Comparison of ENCODE assay signal across 8 cellular contexts in the genomic region with DNA sequence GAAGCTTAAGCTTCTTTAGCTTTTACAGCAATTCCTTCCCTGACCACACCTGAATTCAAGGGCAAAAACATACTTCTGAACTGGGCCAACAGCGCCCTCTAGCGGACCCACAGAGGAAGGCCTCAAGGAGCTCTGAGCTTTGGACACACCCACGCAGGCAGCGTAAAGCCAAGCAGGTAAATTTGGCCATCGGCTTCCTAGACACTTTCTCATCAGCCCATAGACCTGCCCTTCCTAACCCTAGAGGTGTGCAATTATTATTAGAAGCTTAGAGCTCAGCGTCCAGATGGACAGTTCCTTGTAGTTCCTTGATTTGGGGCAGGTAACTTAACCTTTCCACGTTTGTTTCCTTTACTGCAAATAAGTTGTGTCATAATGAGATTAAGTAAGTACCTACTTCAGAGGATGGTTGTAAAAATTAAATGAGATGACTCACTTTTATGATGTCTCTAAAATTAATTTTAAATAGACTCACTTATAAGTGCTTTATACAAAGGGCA. TPM values are rescaled to one million over a fixed set of nuclear protein-coding genes. Genes with fewer than 3 reads are reported as not detected.
DNase-seq lines count a peak whose midpoint lies in the region; ATAC-seq and TF ChIP-seq lines count a peak whose summit lies in the region.

No MANE protein-coding gene starts in this region.

- no peaks in the 10 kb centered on the region for H3K36me3 Mint-ChIP-seq in activated CD4-positive, alpha-beta T cell treated with anti-CD3 and anti-CD28 coated beads, Interleukin-2, amount 10 ng/mL, durations not matched to agents 24 days and 14 days (ENCODE audit: low read depth)

- DNase-seq in BE2C = peak; percentile 67
- peak; percentile 27 to 80 for DNase-seq in NCI-H526 (lab: John Stamatoyannopoulos, UW)
- DNase-seq in activated CD4-positive, alpha-beta T cell treated with anti-CD3 and anti-CD28 coated beads, Interleukin-2, amount 10 ng/mL, durations not matched to agents 24 days and 14 days = peak; percentile 90
- DNase-seq in dermis microvascular lymphatic vessel endothelial cell (ENCODE audit: low read depth in 2 of 2) = peak; percentile 42 to 79
- DNase-seq in mesendoderm = peak; percentile 88
- DNase-seq in stimulated activated CD8-positive, alpha-beta memory T cell treated with anti-CD3 and anti-CD28 coated beads, Interleukin-4, amount 100 ng/mL, for 24 hours (ENCODE audit: low read depth) = peak; percentile 51
- no peak for DNase-seq in sciatic nerve (ENCODE audit: low spot score)

- no peak overlapping the region for H3K23ac ChIP-seq in mesendoderm (ENCODE audit: low read length)

- H3K9me3 ChIP-seq in BE2C (no peaks in the 10 kb centered on the region), HEK293 (ENCODE audit: control insufficient read depth, insufficient read depth, low read depth, low read length) (no peaks in the 10 kb centered on the region)

- intact Hi-C loops in activated CD4-positive, alpha-beta T cell treated with anti-CD3 and anti-CD28 coated beads, Interleukin-2, amount 10 ng/mL, durations not matched to agents 24 days and 14 days (cut with micrococcal nuclease) = no loop called here
- intact Hi-C loops in sciatic nerve (cut with DNase I) = loop anchor here (5.0 kb wide), 1 partner anchor 774 kb away; no protein-coding TSS in a partner anchor

- peaks cover 13% of the 10 kb centered on the region for H3K27me3 Mint-ChIP-seq in activated CD4-positive, alpha-beta T cell treated with anti-CD3 and anti-CD28 coated beads, Interleukin-2, amount 10 ng/mL, durations not matched to agents 24 days and 14 days

- no peaks in the 10 kb centered on the region; the same call in 1 of the 2 replicates for H3K27me3 ChIP-seq in BE2C
- no peaks in the 10 kb centered on the region for H3K27me3 ChIP-seq in mesendoderm (ENCODE audit: insufficient read depth, low read length, poor library complexity)

- H3K18ac ChIP-seq in mesendoderm (ENCODE audit: low read length) = no peak overlapping the region

- no CpG with 5 or more reads among the region's 7 CpGs for WGBS in mesendoderm (ENCODE audit: extremely low coverage, insufficient coverage, low lambda C conversion rate)

- no peak overlapping the region for H3K56ac ChIP-seq in mesendoderm (ENCODE audit: low read length)

- no peaks in the 10 kb centered on the region for H3K79me1 ChIP-seq in mesendoderm (ENCODE audit: low read length)

- H3K9me3 Mint-ChIP-seq in activated CD4-positive, alpha-beta T cell treated with anti-CD3 and anti-CD28 coated beads, Interleukin-2, amount 10 ng/mL, durations not matched to agents 24 days and 14 days = no peaks in the 10 kb centered on the region

- H2BK120ac ChIP-seq in mesendoderm (ENCODE audit: low read depth, low read length) = no peak overlapping the region

- no peak overlapping the region for H4K8ac ChIP-seq in mesendoderm (ENCODE audit: low read depth, low read length)

- H3K79me2 ChIP-seq in mesendoderm (ENCODE audit: control insufficient read depth, insufficient read depth, low read length) = no peaks in the 10 kb centered on the region

- H3K4me2 ChIP-seq in mesendoderm (ENCODE audit: low read length) = no peak overlapping the region

- H4K5ac ChIP-seq in mesendoderm (ENCODE audit: low read length) = no peak overlapping the region

- H3K9ac ChIP-seq in mesendoderm (ENCODE audit: low read length) = no peak overlapping the region

- H3K4me1 ChIP-seq in BE2C (no peaks in the 10 kb centered on the region; the same call in 1 of the 2 replicates), HEK293 (ENCODE audit: control insufficient read depth, insufficient read depth, low read length) (no peaks in the 10 kb centered on the region), mesendoderm (ENCODE audit: control insufficient read depth, low read depth, low read length) (peaks cover 5% of the 10 kb centered on the region)

- no peak for ATAC-seq in sciatic nerve

- H3K27ac Mint-ChIP-seq in activated CD4-positive, alpha-beta T cell treated with anti-CD3 and anti-CD28 coated beads, Interleukin-2, amount 10 ng/mL, durations not matched to agents 24 days and 14 days = no peak overlapping the region

- H3K4me3 ChIP-seq in BE2C (ENCODE audit: low read depth, low read length) (peak overlapping the region; percentile 59), HEK293 (ENCODE audit: low read depth, low read length) (no peak overlapping the region), mesendoderm (ENCODE audit: low read length) (no peak overlapping the region)

- TF ChIP-seq CTCF in BE2C (IDR thresholded peaks at IDR 0.05; ENCODE audit: low read depth, low read length) = peak; percentile 100
- TF ChIP-seq CTCF in HEK293 (tag by site-specific recombination; IDR thresholded peaks at IDR 0.05) = peak; percentile 80

- H3K36me3 ChIP-seq in BE2C (no peaks in the 10 kb centered on the region), HEK293 (ENCODE audit: control insufficient read depth in 2 of 2, insufficient read depth in 1 of 2, low read length in 2 of 2) (peaks cover 0 to 5% of the 10 kb centered on the region in 2 experiments; a peak in 1 of 3 replicates), mesendoderm (ENCODE audit: control insufficient read depth, insufficient read depth, low read length) (no peaks in the 10 kb centered on the region)

- H3K4me3 Mint-ChIP-seq in activated CD4-positive, alpha-beta T cell treated with anti-CD3 and anti-CD28 coated beads, Interleukin-2, amount 10 ng/mL, durations not matched to agents 24 days and 14 days = no peak overlapping the region

- H3K27ac ChIP-seq in HEK293 (ENCODE audit: extremely low read depth, low read depth, low read length) (no peak overlapping the region), mesendoderm (ENCODE audit: low read depth, low read length) (no peak overlapping the region)

- CTCF ChIA-PET in HEK293 (lab: Yijun Ruan, JAX) = interaction anchor here (0.5 to 3.6 kb wide), 58 partner anchors 9 to 1977 kb away, joined by 3 to 68 read pairs (median 3); no protein-coding TSS in a partner anchor

- H2BK5ac ChIP-seq in mesendoderm (ENCODE audit: low read length) = no peak overlapping the region

- no peak overlapping the region for H2BK15ac ChIP-seq in mesendoderm (replicated peaks; ENCODE audit: low read depth)

- H3K4me1 Mint-ChIP-seq in activated CD4-positive, alpha-beta T cell treated with anti-CD3 and anti-CD28 coated beads, Interleukin-2, amount 10 ng/mL, durations not matched to agents 24 days and 14 days = peaks cover 5% of the 10 kb centered on the region

- H3K4ac ChIP-seq in mesendoderm (ENCODE audit: low read depth, low read length) = no peak overlapping the region

- POLR2A ChIA-PET in HEK293 (lab: Yijun Ruan, JAX) = interaction anchor here (0.5 to 1.4 kb wide), 3 partner anchors 26 to 838 kb away, joined by 3 to 4 read pairs (median 3); no protein-coding TSS in a partner anchor

- no peak overlapping the region for H2AK5ac ChIP-seq in mesendoderm (ENCODE audit: low read length)

TF ChIP-seq in HEK293, 187 proteins besides CTCF, POLR2A, EP300 and RAD21:
- TF ChIP-seq EGR2 (tag by site-specific recombination; IDR thresholded peaks at IDR 0.05; ENCODE audit: low read depth) = peak; percentile 59; the same call in 1 of the 2 replicates
- TF ChIP-seq ZNF292 (tag by site-specific recombination; IDR thresholded peaks at IDR 0.05; ENCODE audit: borderline replicate concordance, low read depth) = no peak
- TF ChIP-seq ZFHX2 (tag by site-specific recombination; conservative IDR thresholded peaks at IDR 0.05) = peak; percentile 77
- TF ChIP-seq KLF9 (tag by site-specific recombination; IDR thresholded peaks at IDR 0.05; ENCODE audit: low read depth) = peak; percentile 81
- peak; percentile 87 for TF ChIP-seq ZNF654 (tag by site-specific recombination; IDR thresholded peaks at IDR 0.05; ENCODE audit: low read depth)
- TF ChIP-seq ZIC2 (tag by site-specific recombination; IDR thresholded peaks at IDR 0.05) = no peak
- TF ChIP-seq, protein P1, sequence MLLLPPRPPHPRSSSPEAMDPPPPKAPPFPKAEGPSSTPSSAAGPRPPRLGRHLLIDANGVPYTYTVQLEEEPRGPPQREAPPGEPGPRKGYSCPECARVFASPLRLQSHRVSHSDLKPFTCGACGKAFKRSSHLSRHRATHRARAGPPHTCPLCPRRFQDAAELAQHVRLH (tag by site-specific recombination; IDR thresholded peaks at IDR 0.05) = no peak
- TF ChIP-seq ZNF2 (tag by site-specific recombination; IDR thresholded peaks at IDR 0.05) = peak; percentile 96
- 0 out of 2 replicates have a peak, but pooled peaks have one; percentile 42 for TF ChIP-seq KLF10 (tag by site-specific recombination; IDR thresholded peaks at IDR 0.05)
- TF ChIP-seq, protein P2, sequence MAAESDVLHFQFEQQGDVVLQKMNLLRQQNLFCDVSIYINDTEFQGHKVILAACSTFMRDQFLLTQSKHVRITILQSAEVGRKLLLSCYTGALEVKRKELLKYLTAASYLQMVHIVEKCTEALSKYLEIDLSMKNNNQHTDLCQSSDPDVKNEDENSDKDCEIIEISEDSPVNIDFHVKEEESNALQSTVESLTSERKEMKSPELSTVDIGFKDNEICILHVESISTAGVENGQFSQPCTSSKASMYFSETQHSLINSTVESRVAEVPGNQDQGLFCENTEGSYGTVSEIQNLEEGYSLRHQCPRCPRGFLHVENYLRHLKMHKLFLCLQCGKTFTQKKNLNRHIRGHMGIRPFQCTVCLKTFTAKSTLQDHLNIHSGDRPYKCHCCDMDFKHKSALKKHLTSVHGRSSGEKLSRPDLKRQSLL (tag by site-specific recombination; IDR thresholded peaks at IDR 0.05) = no peak

RNA-seq across cellular contexts. Expression of a gene that starts 25.7 kb away (rescaled TPM):
- polyA plus RNA-seq in BE2C (2012; ENCODE audit: insufficient read depth, insufficient read length, low read depth) = 25.6 TPM
- total RNA-seq in activated CD4-positive, alpha-beta T cell treated with anti-CD3 and anti-CD28 coated beads, Interleukin-2, amount 10 ng/mL, durations not matched to agents 24 days and 14 days = 46.9 and 47.7 TPM in 2 replicates
- total RNA-seq in dermis microvascular lymphatic vessel endothelial cell (9.6 and 10.9 TPM in 2 replicates), sciatic nerve (22.8 TPM)
- polyA plus RNA-seq in mesendoderm (2013, experiment 1 of 2) = 40.0 TPM
- 39.0 TPM for polyA plus RNA-seq in mesendoderm (2013, experiment 2 of 2)
